20 cellular contexts compared by ENCODE assay signal in genomic region chr11:45933846-45934579, GRCh38. TPM values are rescaled to one million over a fixed set of nuclear protein-coding genes. Genes with fewer than 3 reads are reported as not detected.
DNase-seq lines count a peak whose midpoint lies in the region; ATAC-seq, FAIRE-seq and TF ChIP-seq lines count a peak whose summit lies in the region.
"Had no signal": no experiment of that assay in that cellular context is flagged by ENCODE, and none has a peak within 500 bp of the region (broad histone marks: within the 10 kb centered on the region; RNA-seq: fewer than 3 reads in every experiment).

No MANE protein-coding gene starts in this region.

- H3K27ac ChIP-seq in DOHH2 (ENCODE audit: low read depth, low read length), result peak overlapping the region; percentile 98
- H3K27ac ChIP-seq in pancreas, result peak overlapping the region in 3 of 4 donors; percentile 18 to 46 (median 22)
- H3K27ac ChIP-seq: right atrium auricular region had no signal

- H3K4me2 ChIP-seq in DOHH2 (ENCODE audit: low read length), result peak overlapping the region; percentile 75

- no peaks in the 10 kb centered on the region for H3K9me3 Mint-ChIP-seq in brain
- H3K9me3 Mint-ChIP-seq: activated CD4-positive, alpha-beta T cell treated with anti-CD3 and anti-CD28 coated beads, Interleukin-2, amount 10 ng/mL, durations not matched to agents 24 days and 14 days; mesothelial cell of epicardium; neural crest cell had no signal

- H3K36me3 ChIP-seq in DOHH2 (ENCODE audit: control insufficient read depth, low read length) (peaks cover 48% of the 10 kb centered on the region), pancreas (peaks cover 0 to 5% (median 0%) of the 10 kb centered on the region in 3 donors)

- WGBS in pancreas, 2 donors, result 59 to 65% methylated on average over 21 of the region's 21 CpGs

- H3F3A ChIP-seq in DOHH2 (ENCODE audit: control insufficient read depth, insufficient read depth), result peaks cover 39% of the 10 kb centered on the region

- H3K4me3 Mint-ChIP-seq in brain, result no peak overlapping the region
- H3K4me3 Mint-ChIP-seq: activated CD4-positive, alpha-beta T cell treated with anti-CD3 and anti-CD28 coated beads, Interleukin-2, amount 10 ng/mL, durations not matched to agents 24 days and 14 days; mesothelial cell of epicardium; neural crest cell had no signal

- peak in 1 of 6 donors; percentile 43 for DNase-seq in pancreas
- no peak for DNase-seq in NCI-H2227 treated with DMSO at 0.1 percent for 48 hours (lab: John Stamatoyannopoulos, UW)
- DNase-seq in omental fat pad (ENCODE audit: low spot score), result no peak
- DNase-seq: activated CD4-positive, alpha-beta T cell treated with anti-CD3 and anti-CD28 coated beads, Interleukin-2, amount 10 ng/mL, durations not matched to agents 24 days and 14 days; activated CD8-positive, alpha-beta memory T cell treated with anti-CD3 and anti-CD28 coated beads, Interleukin-2, amount 50 U/mL, for 4 hours; activated gamma-delta T cell; EL; foreskin fibroblast; KBM-7; NCI-H1092; NCI-H82 had no signal

- peaks cover 40% of the 10 kb centered on the region for H3K36me3 Mint-ChIP-seq in brain

- no peaks in the 10 kb centered on the region for H3K27me3 Mint-ChIP-seq in brain
- H3K27me3 Mint-ChIP-seq: activated CD4-positive, alpha-beta T cell treated with anti-CD3 and anti-CD28 coated beads, Interleukin-2, amount 10 ng/mL, durations not matched to agents 24 days and 14 days had no signal

- no peak for FAIRE-seq in pancreas (lab: Jason Lieb, UNC)
- FAIRE-seq: endometrium had no signal

- H4K20me1 ChIP-seq in DOHH2 (ENCODE audit: control insufficient read depth, insufficient read depth, low read depth, low read length), result no peaks in the 10 kb centered on the region

- peaks cover 36% of the 10 kb centered on the region for H3K79me2 ChIP-seq in DOHH2 (ENCODE audit: control insufficient read depth, low read length)

- H3K9me3 ChIP-seq in DOHH2 (ENCODE audit: control insufficient read depth, insufficient read depth, low read length) (no peaks in the 10 kb centered on the region), pancreas (no peaks in the 10 kb centered on the region)
- H3K9me3 ChIP-seq: HAP-1, right atrium auricular region had no signal

- ATAC-seq in pancreas, result peak in 3 of 4 donors; percentile 2 to 11 (median 5)
- ATAC-seq in GM19328 (IDR thresholded peaks at IDR 0.05; ENCODE audit: unreplicated experiment), result no peak
- ATAC-seq in omental fat pad (ENCODE audit: low FRiP score), result no peak

- TF ChIP-seq CTCF in DOHH2 (IDR thresholded peaks at IDR 0.05; ENCODE audit: low read depth, low read length, poor library complexity, severe bottlenecking) (no peak), brain (conservative IDR thresholded peaks at IDR 0.05) (no peak), pancreas (IDR thresholded peaks at IDR 0.05) (no peak), omental fat pad (IDR thresholded peaks at IDR 0.05) (no peak)

- intact Hi-C loops in pancreas (cut with DNase I), result no loop called here

- peak overlapping the region; percentile 78 for H3K4me3 ChIP-seq in DOHH2 (ENCODE audit: low read length)
- H3K4me3 ChIP-seq in pancreas, result no peak overlapping the region
- H3K4me3 ChIP-seq: HAP-1, right atrium auricular region had no signal

- no peaks in the 10 kb centered on the region for H3K9me2 ChIP-seq in DOHH2 (replicated peaks; ENCODE audit: control insufficient read depth, low read length)

- peak overlapping the region in 3 of 5 experiments; percentile 41 to 84 (median 78) for H3K27ac Mint-ChIP-seq in brain
- H3K27ac Mint-ChIP-seq: activated CD4-positive, alpha-beta T cell treated with anti-CD3 and anti-CD28 coated beads, Interleukin-2, amount 10 ng/mL, durations not matched to agents 24 days and 14 days; mesothelial cell of epicardium had no signal

- H3K27me3 ChIP-seq in DOHH2 (ENCODE audit: control insufficient read depth, low read length) (no peaks in the 10 kb centered on the region), pancreas (no peaks in the 10 kb centered on the region)
- H3K27me3 ChIP-seq: right atrium auricular region had no signal

- H3K4me1 ChIP-seq in DOHH2 (ENCODE audit: control insufficient read depth, low read length), result peaks cover 97% of the 10 kb centered on the region
- H3K4me1 ChIP-seq in pancreas, result peaks cover 0 to 22% (median 8%) of the 10 kb centered on the region in 3 donors
- H3K4me1 ChIP-seq: HAP-1 had no signal

- peaks cover 10% of the 10 kb centered on the region for H3K4me1 Mint-ChIP-seq in brain
- H3K4me1 Mint-ChIP-seq: mesothelial cell of epicardium, neural crest cell had no signal

RNA-seq across cellular contexts. Expression of gene LARGE2, which starts 11.6 kb away (rescaled TPM):
- polyA plus RNA-seq in brain (ENCODE audit: insufficient read depth, low read depth, low replicate concordance), result 1.2 TPM
- 10 to 100 TPM in 5 of 6 donors, 1 to 10 TPM in 1; 9.0 to 20.4 (median 16.9) TPM for total RNA-seq in pancreas
- 10 to 100 TPM; 48.2 to 48.4 TPM for polyA plus RNA-seq in pancreas
- total RNA-seq in omental fat pad, result under 1 TPM in 2 of 4 donors, not detected in 2; 0.24 to 0.37 TPM
- total RNA-seq: activated CD4-positive, alpha-beta T cell treated with anti-CD3 and anti-CD28 coated beads, Interleukin-2, amount 10 ng/mL, durations not matched to agents 24 days and 14 days; chondrocyte; neural crest cell had no signal

RNA-seq across cellular contexts. Expression of gene PEX16, which starts 16.3 kb away (rescaled TPM):
- polyA plus RNA-seq in brain (ENCODE audit: insufficient read depth, low read depth, low replicate concordance), result 37.4 TPM
- 10 to 100 TPM; 18.6 to 26.8 (median 23.6) TPM for total RNA-seq in pancreas
- 10 to 100 TPM; 39.2 to 44.3 TPM for polyA plus RNA-seq in pancreas
- total RNA-seq in omental fat pad, result 10 to 100 TPM; 20.1 to 25.0 (median 22.8) TPM

RNA-seq across cellular contexts. Expression of gene FREY1, which starts 26.9 kb away (rescaled TPM):
- polyA plus RNA-seq in brain (ENCODE audit: insufficient read depth, low read depth, low replicate concordance), result 0.49 TPM
- total RNA-seq in pancreas, result under 1 TPM in 5 of 6 donors, not detected in 1; 0.28 to 0.66 (median 0.40) TPM
- polyA plus RNA-seq in pancreas, result 1 to 10 TPM in 1 of 2 donors, under 1 TPM in 1; 0.12 to 1.3 TPM
- 1 to 10 TPM in 1 of 4 donors, not detected in 3; 1.6 TPM for total RNA-seq in omental fat pad

RNA-seq across cellular contexts. Expression of gene MAPK8IP1, which starts 48.6 kb away (rescaled TPM):
- polyA plus RNA-seq in brain (ENCODE audit: insufficient read depth, low read depth, low replicate concordance) (180 TPM), pancreas (10 to 100 TPM; 22.5 to 31.6 TPM)
- total RNA-seq in pancreas (10 to 100 TPM; 21.3 to 49.7 (median 40.6) TPM), omental fat pad (1 to 10 TPM; 3.2 to 7.4 (median 4.3) TPM)

Comparison
In these comparisons a context has a peak if more than half of its experiments do, and no peak if none do; other contexts are left out.
1. ATAC-seq: peak in pancreas (3 of 4); none in GM19328 (single experiment) and omental fat pad (single experiment).
2. RNA of gene LARGE2, which starts 11.6 kb away (total RNA-seq): 9.0 to 20.4 TPM in pancreas; 0.24 to 0.37 TPM in omental fat pad; every median in the first group is over 4 times any median in the second.